ENCODE assay signal across 25 cellular contexts in genomic region chr6:139519097-139519496, GRCh38.
"Had no signal": no experiment of that assay in that cellular context is flagged by ENCODE, and none has a peak within 500 bp of the region (broad histone marks: within the 10 kb centered on the region; RNA-seq: fewer than 3 reads in every experiment).

No MANE protein-coding gene starts in this region.

- H3K4me1 ChIP-seq: neural progenitor cell, right lobe of liver, testis had no signal

- H3K4me1 Mint-ChIP-seq: naive thymus-derived CD4-positive, alpha-beta T cell had no signal

- H3K9me3 ChIP-seq: esophagus squamous epithelium, heart right ventricle, left lung, mucosa of descending colon, right lobe of liver, testis, tibial artery had no signal

- H3K27me3 ChIP-seq: esophagus squamous epithelium, heart right ventricle, left lung, neural progenitor cell, right lobe of liver, testis, tibial artery had no signal

- H3K27me3 Mint-ChIP-seq: effector memory CD8-positive, alpha-beta T cell; type B pancreatic cell had no signal

- H3K27ac Mint-ChIP-seq: effector memory CD8-positive, alpha-beta T cell; mesothelial cell of epicardium; naive thymus-derived CD4-positive, alpha-beta T cell; neural progenitor cell; stimulated activated effector memory CD8-positive, alpha-beta T cell treated with anti-CD3 and anti-CD28 coated beads, Interleukin-12 subunit alpha, Interleukin-12 subunit beta, amount 100 ng/mL, for 72 hours; type B pancreatic cell had no signal

- DNase-seq: effector memory CD8-positive, alpha-beta T cell; esophagus squamous epithelium; foreskin melanocyte; glutamatergic neuron; heart right ventricle; hippocampal formation; left cardiac atrium; left lung; mucosa of descending colon; naive thymus-derived CD4-positive, alpha-beta T cell; right lobe of liver; small intestine; stimulated activated CD4-positive, alpha-beta T cell treated with anti-CD3 and anti-CD28 coated beads, Interleukin-12 subunit alpha, Interleukin-12 subunit beta, amount 100 ng/mL, for 4 hours; stimulated activated CD4-positive, alpha-beta T cell treated with anti-CD3 and anti-CD28 coated beads, Interleukin-1b, Interleukin-23, amount 100 ng/mL, for 48 hours; stimulated activated CD4-positive, alpha-beta T cell treated with anti-CD3 and anti-CD28 coated beads, Interleukin-4, amount 100 ng/mL, for 24 hours; stimulated activated naive CD8-positive, alpha-beta T cell treated with anti-CD3 and anti-CD28 coated beads, Interleukin-15, Interleukin-2, amounts not matched to agents 100 U/mL and 50 U/mL, for 24 hours; substantia nigra; testis; tibial artery had no signal

- H3K9me3 Mint-ChIP-seq: effector memory CD8-positive, alpha-beta T cell; nephron; type B pancreatic cell had no signal

- H3K36me3 Mint-ChIP-seq: mesothelial cell of epicardium; neural progenitor cell; stimulated activated effector memory CD8-positive, alpha-beta T cell treated with anti-CD3 and anti-CD28 coated beads, Interleukin-12 subunit alpha, Interleukin-12 subunit beta, amount 100 ng/mL, for 72 hours; type B pancreatic cell had no signal

- H3K4me3 Mint-ChIP-seq: effector memory CD8-positive, alpha-beta T cell; mesothelial cell of epicardium; naive thymus-derived CD4-positive, alpha-beta T cell; nephron; neural progenitor cell; stimulated activated effector memory CD8-positive, alpha-beta T cell treated with anti-CD3 and anti-CD28 coated beads, Interleukin-12 subunit alpha, Interleukin-12 subunit beta, amount 100 ng/mL, for 72 hours; type B pancreatic cell had no signal

- H3K27ac ChIP-seq: left lung, neural progenitor cell, right lobe of liver, testis, tibial artery had no signal

- H3K4me3 ChIP-seq: coronary artery, esophagus squamous epithelium, heart right ventricle, left lung, mucosa of descending colon, neural progenitor cell, right lobe of liver, testis, tibial artery had no signal

- H3K36me3 ChIP-seq: esophagus squamous epithelium, heart right ventricle, left lung, neural progenitor cell, right lobe of liver, tibial artery had no signal

- ATAC-seq: effector memory CD8-positive, alpha-beta T cell; mucosa of descending colon; naive thymus-derived CD4-positive, alpha-beta T cell; right lobe of liver; stimulated activated effector memory CD8-positive, alpha-beta T cell treated with anti-CD3 and anti-CD28 coated beads, Interleukin-12 subunit alpha, Interleukin-12 subunit beta, amount 100 ng/mL, for 72 hours had no signal
